ENCODE assay signal across 11 cellular contexts in the genomic region with DNA sequence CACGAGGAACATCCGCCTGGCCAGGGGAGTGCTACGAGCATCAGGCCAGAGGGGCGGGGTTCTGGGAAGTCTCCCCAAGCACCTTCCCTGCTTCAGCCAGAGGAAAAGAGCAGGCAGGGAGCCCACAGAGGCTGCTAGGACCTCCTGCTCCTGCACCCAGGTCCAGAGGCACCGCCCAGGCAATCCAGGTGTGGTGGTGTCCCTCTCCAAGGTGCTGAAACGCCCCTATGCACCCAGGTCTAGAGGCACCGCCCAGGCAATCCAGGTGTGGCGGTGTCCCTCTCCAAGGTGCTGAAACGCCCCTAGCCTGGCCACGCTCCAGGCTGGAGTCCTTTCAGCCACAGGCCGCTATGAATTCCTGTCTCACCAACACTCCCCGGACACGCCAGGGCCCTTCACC. TPM values are rescaled to one million over a fixed set of nuclear protein-coding genes. Genes with fewer than 3 reads are reported as not detected.
DNase-seq lines count a peak whose midpoint lies in the region; ATAC-seq and TF ChIP-seq lines count a peak whose summit lies in the region.
"Had no signal": no experiment of that assay in that cellular context is flagged by ENCODE, and none has a peak within 500 bp of the region (broad histone marks: within the 10 kb centered on the region; RNA-seq: fewer than 3 reads in every experiment).

No MANE protein-coding gene starts in this region.

- H3K36me3 ChIP-seq in Peyer's patch (no peaks in the 10 kb centered on the region), body of pancreas (replicated peaks in 1 of 2; ENCODE audit: insufficient read depth in 1 of 2, low read depth in 2 of 2) (no peaks in the 10 kb centered on the region)

- DNase-seq in ELF-1 (ENCODE audit: low read depth, low spot score) (peak; percentile 91), Peyer's patch (peak in 2 of 3 donors; percentile 81 to 84), body of pancreas (peak; percentile 87 to 92 (median 88)), nephron progenitor cell (peak; percentile 91), AG20443 (ENCODE audit: low spot score) (no peak), NCI-H1417 treated with DMSO at 0.1 percent for 48 hours (lab: John Stamatoyannopoulos, UW) (no peak)
- DNase-seq: naive B cell had no signal

- H3K27ac ChIP-seq in Peyer's patch: no peak overlapping the region
- H3K27ac ChIP-seq in body of pancreas: no peak overlapping the region
- H3K27ac ChIP-seq: SK-N-MC had no signal

- H3K27me3 ChIP-seq in Peyer's patch (no peaks in the 10 kb centered on the region), body of pancreas (no peaks in the 10 kb centered on the region)

- no peak overlapping the region for H3K27ac Mint-ChIP-seq in nephron progenitor cell
- H3K27ac Mint-ChIP-seq: dendritic cell treated with granulocyte-macrophage colony-stimulating factor and Interleukin-4, amounts not matched to agents 40 ng/mL and 50 ng/mL, for 4 days; naive B cell had no signal

- no peaks in the 10 kb centered on the region for H3K4me1 ChIP-seq in Peyer's patch
- H3K4me1 ChIP-seq in body of pancreas: peaks cover 15% of the 10 kb centered on the region

- no peak for TF ChIP-seq CTCF in Peyer's patch (IDR thresholded peaks at IDR 0.05)
- TF ChIP-seq CTCF in body of pancreas (IDR thresholded peaks at IDR 0.05): no peak
- TF ChIP-seq CTCF in nephron progenitor cell (IDR thresholded peaks at IDR 0.05): no peak

- no peaks in the 10 kb centered on the region for H3K9me3 Mint-ChIP-seq in nephron progenitor cell
- H3K9me3 Mint-ChIP-seq: dendritic cell treated with granulocyte-macrophage colony-stimulating factor and Interleukin-4, amounts not matched to agents 40 ng/mL and 50 ng/mL, for 4 days; naive B cell had no signal

- peaks cover 42% of the 10 kb centered on the region for H3K27me3 Mint-ChIP-seq in nephron progenitor cell (ENCODE audit: low read depth, poor library complexity)

- WGBS in body of pancreas, 2 donors: 15 to 22% methylated on average over 9 to 13 of the region's 13 CpGs

- H3K9me3 ChIP-seq in Peyer's patch (no peaks in the 10 kb centered on the region), body of pancreas (no peaks in the 10 kb centered on the region)

- no peak overlapping the region for H3K4me3 Mint-ChIP-seq in nephron progenitor cell
- H3K4me3 Mint-ChIP-seq: dendritic cell treated with granulocyte-macrophage colony-stimulating factor and Interleukin-4, amounts not matched to agents 40 ng/mL and 50 ng/mL, for 4 days; naive B cell had no signal

- peaks cover 15% of the 10 kb centered on the region for H3K4me1 Mint-ChIP-seq in nephron progenitor cell

- intact Hi-C loops in body of pancreas (cut with DNase I): no loop called here

- TF ChIP-seq POLR2A in Peyer's patch (IDR thresholded peaks at IDR 0.05): no peak
- no peak for TF ChIP-seq POLR2A in body of pancreas (IDR thresholded peaks at IDR 0.05)

- peak; percentile 77 for ATAC-seq in body of pancreas
- ATAC-seq in HG03469 (IDR thresholded peaks at IDR 0.05; ENCODE audit: unreplicated experiment): no peak
- ATAC-seq in HG03442 (IDR thresholded peaks at IDR 0.05; ENCODE audit: unreplicated experiment): no peak

- no peaks in the 10 kb centered on the region for H3K36me3 Mint-ChIP-seq in nephron progenitor cell (ENCODE audit: low read depth)
- H3K36me3 Mint-ChIP-seq: naive B cell had no signal

- H3K4me3 ChIP-seq in Peyer's patch: no peak overlapping the region
- H3K4me3 ChIP-seq in body of pancreas: no peak overlapping the region
- H3K4me3 ChIP-seq: SK-N-MC had no signal

RNA-seq across cellular contexts. Expression of a gene that starts 10.7 kb away (rescaled TPM):
- total RNA-seq in Peyer's patch (10 to 100 TPM; 23.1 to 64.3 (median 43.9) TPM), body of pancreas (10 to 100 TPM; 17.4 to 25.4 TPM)

Comparison
In these comparisons a context has a peak if more than half of its experiments do, and no peak if none do; other contexts are left out.
1. DNase-seq: peak in ELF-1 (single experiment), Peyer's patch (2 of 3), body of pancreas (4 of 4) and nephron progenitor cell (single experiment); none in AG20443 (single experiment) and NCI-H1417 treated with DMSO at 0.1 percent for 48 hours (single experiment).